Comparison of ENCODE assay signal across 25 cellular contexts in the genomic region with DNA sequence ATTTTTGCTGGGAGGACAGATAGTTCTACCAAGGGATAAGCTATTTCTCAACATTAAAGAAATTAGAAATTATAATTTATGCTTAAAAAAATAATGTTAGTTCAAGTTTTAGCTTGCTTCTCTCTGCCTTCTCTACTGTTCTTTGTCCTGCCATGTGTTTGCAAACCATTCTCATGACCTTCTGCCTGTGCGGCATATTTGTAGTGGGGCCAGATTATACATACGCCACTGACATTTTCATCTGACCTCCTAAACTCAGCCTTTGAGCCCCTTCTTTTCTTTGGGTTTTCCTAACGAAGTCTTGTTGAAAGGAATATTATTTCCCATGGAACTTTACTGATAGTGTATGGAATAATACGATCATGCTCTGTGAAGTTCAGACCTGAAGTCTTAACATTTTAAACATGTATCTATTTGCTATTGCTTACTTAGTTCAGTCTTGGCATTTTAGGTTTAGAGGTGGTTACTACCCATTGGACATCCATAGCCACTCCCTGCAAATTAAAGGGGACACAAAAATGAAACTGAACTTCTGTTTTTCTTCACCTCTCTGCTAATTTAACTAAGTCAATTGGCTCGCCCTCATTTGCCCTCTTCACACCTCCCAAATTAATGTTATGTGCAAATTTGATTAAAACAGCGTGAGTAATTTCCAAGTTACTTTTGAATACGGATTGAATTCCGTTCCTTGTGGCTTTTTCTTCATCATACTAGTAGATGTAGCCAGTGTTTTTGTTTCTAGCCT. TPM values are rescaled to one million over a fixed set of nuclear protein-coding genes. Genes with fewer than 3 reads are reported as not detected.
A peak's percentile ranks its signal among the peaks of the same experiment; 100 is the strongest.
DNase-seq lines count a peak whose midpoint lies in the region; ATAC-seq, FAIRE-seq and TF ChIP-seq lines count a peak whose summit lies in the region.
"Had no signal": no experiment of that assay in that cellular context is flagged by ENCODE, and none has a peak within 500 bp of the region (broad histone marks: within the 10 kb centered on the region; RNA-seq: fewer than 3 reads in every experiment).

No MANE protein-coding gene starts in this region.

- H2AFZ ChIP-seq in HepG2 (ENCODE audit: low read length), result no peak overlapping the region

- H3K79me2 ChIP-seq in HepG2 (ENCODE audit: insufficient read depth, low read length), result peaks cover 77% of the 10 kb centered on the region

- no peaks in the 10 kb centered on the region for H3K36me3 Mint-ChIP-seq in activated CD8-positive, alpha-beta T cell treated with anti-CD3 and anti-CD28 coated beads, Interleukin-2, amount 10 ng/mL, durations not matched to agents 7 days and 5 days (ENCODE audit: low read depth)
- H3K36me3 Mint-ChIP-seq in activated CD8-positive, alpha-beta T cell treated with anti-CD3 and anti-CD28 coated beads for 36 hours (ENCODE audit: low read depth), result no peaks in the 10 kb centered on the region
- H3K36me3 Mint-ChIP-seq: naive thymus-derived CD8-positive, alpha-beta T cell; T-cell had no signal

- H3K4me3 ChIP-seq in HepG2 (replicated peaks in 1 of 3; ENCODE audit: insufficient read depth in 1 of 3, low read depth in 2 of 3, low read length in 3 of 3) (peak overlapping the region; percentile 31 to 56 (median 35); a peak in 5 of 6 replicates), tibial nerve (no peak overlapping the region)
- H3K4me3 ChIP-seq: coronary artery, prostate gland, tibial artery had no signal

- CTCF ChIA-PET in activated CD8-positive, alpha-beta T cell treated with anti-CD3 and anti-CD28 coated beads, Interleukin-2, amount 10 ng/mL, durations not matched to agents 7 days and 5 days (lab: Charles Lee), result interaction anchor here (1.1 to 2.1 kb wide), 4 partner anchors 10 to 352 kb away, joined by 3 to 6 read pairs (median 4); no protein-coding TSS in a partner anchor
- CTCF ChIA-PET in activated CD8-positive, alpha-beta T cell treated with anti-CD3 and anti-CD28 coated beads for 36 hours (lab: Charles Lee), result interaction anchor here (0.6 to 0.8 kb wide), 4 partner anchors 12 to 150 kb away, joined by 3 to 4 read pairs (median 4); no protein-coding TSS in a partner anchor
- CTCF ChIA-PET in HepG2 (lab: Yijun Ruan, JAX; ENCODE audit: low intra/inter-chr PET ratio, low total read pairs), result no interaction called here

- H3K9ac ChIP-seq in HepG2 (ENCODE audit: insufficient read depth, low read depth, low read length), result peak overlapping the region; percentile 72

- H3K27me3 ChIP-seq in HepG2 (ENCODE audit: control insufficient read depth in 1 of 2, insufficient read depth in 2 of 2, low read length in 2 of 2), result no peaks in the 10 kb centered on the region
- no peaks in the 10 kb centered on the region for H3K27me3 ChIP-seq in tibial nerve
- H3K27me3 ChIP-seq: tibial artery had no signal

- peak overlapping the region; percentile 92 for H3K4me2 ChIP-seq in HepG2 (ENCODE audit: low read depth, low read length)

- intact Hi-C loops in activated CD8-positive, alpha-beta T cell treated with anti-CD3 and anti-CD28 coated beads for 36 hours (cut with micrococcal nuclease), result no loop called here
- intact Hi-C loops in HepG2 (cut with micrococcal nuclease; ENCODE audit: unreplicated experiment) (loop anchor here (1.0 to 2.0 kb wide), 2 partner anchors 15 to 32 kb away; partner anchors contain the start of gene LRRC8D), sciatic nerve (cut with DNase I) (no loop called here)

- H4K20me1 ChIP-seq in HepG2 (ENCODE audit: insufficient read depth, low read length), result peaks cover 5% of the 10 kb centered on the region; the same call in 1 of the 2 replicates

- H3K9me3 ChIP-seq in HepG2 (ENCODE audit: low read length) (no peaks in the 10 kb centered on the region), tibial nerve (no peaks in the 10 kb centered on the region)
- H3K9me3 ChIP-seq: prostate gland, tibial artery had no signal

- peaks cover 2% of the 10 kb centered on the region for H3K27me3 Mint-ChIP-seq in activated CD8-positive, alpha-beta T cell treated with anti-CD3 and anti-CD28 coated beads, Interleukin-2, amount 10 ng/mL, durations not matched to agents 7 days and 5 days (ENCODE audit: low read depth)
- no peaks in the 10 kb centered on the region for H3K27me3 Mint-ChIP-seq in activated CD8-positive, alpha-beta T cell treated with anti-CD3 and anti-CD28 coated beads for 36 hours
- H3K27me3 Mint-ChIP-seq: activated naive CD8-positive, alpha-beta T cell; activated T-helper 17 cell treated with anti-CD3 and anti-CD28 coated beads, Interleukin-2, amount 50 U/mL, for 72 hours; B cell; naive thymus-derived CD8-positive, alpha-beta T cell; T-cell had no signal

- H3K9me3 Mint-ChIP-seq in activated CD8-positive, alpha-beta T cell treated with anti-CD3 and anti-CD28 coated beads, Interleukin-2, amount 10 ng/mL, durations not matched to agents 7 days and 5 days (ENCODE audit: insufficient read depth), result no peaks in the 10 kb centered on the region
- no peaks in the 10 kb centered on the region for H3K9me3 Mint-ChIP-seq in activated CD8-positive, alpha-beta T cell treated with anti-CD3 and anti-CD28 coated beads for 36 hours
- H3K9me3 Mint-ChIP-seq: activated T-helper 17 cell treated with anti-CD3 and anti-CD28 coated beads, Interleukin-2, amount 50 U/mL, for 72 hours; naive thymus-derived CD8-positive, alpha-beta T cell; T-cell had no signal

- peak in 1 of 2 experiments; percentile 36; a peak in 1 of 4 replicates for TF ChIP-seq POLR2A in HepG2 (IDR thresholded peaks at IDR 0.05; ENCODE audit: insufficient read depth in 1 of 2, low read depth in 2 of 2, low read length in 2 of 2)
- no peak for TF ChIP-seq POLR2A in tibial nerve (IDR thresholded peaks at IDR 0.05)

- no peak for TF ChIP-seq CTCF in activated CD8-positive, alpha-beta T cell treated with anti-CD3 and anti-CD28 coated beads for 36 hours (IDR thresholded peaks at IDR 0.05)
- no peak for TF ChIP-seq CTCF in HepG2 (CRISPR knock-in tag; IDR thresholded peaks at IDR 0.05)
- no peak for TF ChIP-seq CTCF in tibial nerve (IDR thresholded peaks at IDR 0.05)

- POLR2A ChIA-PET in activated CD8-positive, alpha-beta T cell treated with anti-CD3 and anti-CD28 coated beads, Interleukin-2, amount 10 ng/mL, durations not matched to agents 7 days and 5 days (lab: Charles Lee), result interaction anchor here (0.7 to 1.5 kb wide), 2 partner anchors 16 to 56 kb away, joined by 3 read pairs; partner anchors contain the start of gene LRRC8D
- POLR2A ChIA-PET in activated CD8-positive, alpha-beta T cell treated with anti-CD3 and anti-CD28 coated beads for 36 hours (lab: Charles Lee), result no interaction called here
- POLR2A ChIA-PET in HepG2 (lab: Yijun Ruan, JAX), result interaction anchor here (0.7 to 6.2 kb wide), 4 partner anchors 9 to 107 kb away, joined by 3 to 115 read pairs (median 4); partner anchors contain the start of gene LRRC8D

- H3K4me3 Mint-ChIP-seq in activated CD8-positive, alpha-beta T cell treated with anti-CD3 and anti-CD28 coated beads, Interleukin-2, amount 10 ng/mL, durations not matched to agents 7 days and 5 days, result no peak overlapping the region
- H3K4me3 Mint-ChIP-seq in activated CD8-positive, alpha-beta T cell treated with anti-CD3 and anti-CD28 coated beads for 36 hours, result no peak overlapping the region
- H3K4me3 Mint-ChIP-seq: activated naive CD8-positive, alpha-beta T cell; activated T-helper 17 cell treated with anti-CD3 and anti-CD28 coated beads, Interleukin-2, amount 50 U/mL, for 72 hours; B cell; naive thymus-derived CD8-positive, alpha-beta T cell; T-cell had no signal

- no peak overlapping the region for H3K27ac Mint-ChIP-seq in activated CD8-positive, alpha-beta T cell treated with anti-CD3 and anti-CD28 coated beads, Interleukin-2, amount 10 ng/mL, durations not matched to agents 7 days and 5 days
- H3K27ac Mint-ChIP-seq in activated CD8-positive, alpha-beta T cell treated with anti-CD3 and anti-CD28 coated beads for 36 hours, result no peak overlapping the region
- H3K27ac Mint-ChIP-seq: activated naive CD8-positive, alpha-beta T cell; activated T-helper 17 cell treated with anti-CD3 and anti-CD28 coated beads, Interleukin-2, amount 50 U/mL, for 72 hours; B cell; naive thymus-derived CD8-positive, alpha-beta T cell; T-cell had no signal

- WGBS in HepG2 (ENCODE audit: low lambda C conversion rate), result 6% methylated on average over 8 of the region's 8 CpGs
- 48 to 49% methylated on average over 8 of the region's 8 CpGs for WGBS in tibial nerve, 2 donors

- no peak for TF ChIP-seq RAD21 in HepG2 (CRISPR knock-in tag; IDR thresholded peaks at IDR 0.05)

- no peak for ATAC-seq in activated CD8-positive, alpha-beta T cell treated with anti-CD3 and anti-CD28 coated beads, Interleukin-2, amount 10 ng/mL, durations not matched to agents 7 days and 5 days
- ATAC-seq in activated CD8-positive, alpha-beta T cell treated with anti-CD3 and anti-CD28 coated beads for 36 hours, result no peak
- ATAC-seq in HepG2 (peak; percentile 84), sciatic nerve (no peak)
- ATAC-seq: activated T-helper 17 cell treated with anti-CD3 and anti-CD28 coated beads, Interleukin-2, amount 50 U/mL, for 72 hours; HCT116; naive thymus-derived CD8-positive, alpha-beta T cell; T-cell had no signal

- H3K4me1 ChIP-seq in HepG2 (ENCODE audit: insufficient read depth, low read length) (peaks cover 100% of the 10 kb centered on the region), tibial nerve (peaks cover 0 to 80% (median 23%) of the 10 kb centered on the region in 4 donors)
- H3K4me1 ChIP-seq: prostate gland had no signal

- peak overlapping the region; percentile 87 for H3K27ac ChIP-seq in caudate nucleus (ENCODE audit: low read depth, low read length)
- peak overlapping the region; percentile 97 for H3K27ac ChIP-seq in HepG2 (ENCODE audit: extremely low read length, insufficient read depth, low read length)
- H3K27ac ChIP-seq in tibial nerve, result peak overlapping the region in 3 of 4 donors; percentile 52 to 85 (median 77)
- H3K27ac ChIP-seq: coronary artery, prostate gland, tibial artery had no signal

- DNase-seq in activated CD8-positive, alpha-beta T cell treated with anti-CD3 and anti-CD28 coated beads, Interleukin-2, amount 10 ng/mL, durations not matched to agents 7 days and 5 days, result peak; percentile 2
- DNase-seq in activated CD8-positive, alpha-beta T cell treated with anti-CD3 and anti-CD28 coated beads for 36 hours, result no peak
- DNase-seq in caudate nucleus (lab: John Stamatoyannopoulos, UW) (no peak), HepG2 (ENCODE audit: low spot score) (peak; percentile 88), tibial nerve (ENCODE audit: low spot score in 2 of 2) (no peak), sciatic nerve (ENCODE audit: low spot score) (no peak), DMS 273 treated with DMSO at 0.1 percent for 48 hours (lab: John Stamatoyannopoulos, UW) (no peak), dedifferentiated amniotic fluid mesenchymal stem cell (ENCODE audit: extremely low spot score) (no peak)
- DNase-seq: 8988T; activated CD4-positive, alpha-beta T cell treated with anti-CD3 and anti-CD28 coated beads for 4 hours; COR-L47; naive thymus-derived CD8-positive, alpha-beta T cell; NCI-H1417 treated with DMSO at 0.1 percent for 48 hours; NCI-H2171; SHP77 treated with DMSO at 0.1 percent for 48 hours; stimulated activated naive CD4-positive, alpha-beta T cell treated with Interleukin-2 at 50 U/mL for 16 hours; T-cell; tibial artery had no signal

- H3K36me3 ChIP-seq in HepG2 (replicated peaks in 1 of 2; ENCODE audit: control insufficient read depth in 1 of 2, insufficient read depth in 2 of 2, low read length in 2 of 2) (0 out of 5 replicates have a peak, but pooled peaks cover 0 to 2% of the 10 kb centered on the region in 2 experiments), tibial nerve (no peaks in the 10 kb centered on the region)
- H3K36me3 ChIP-seq: prostate gland, tibial artery had no signal

- FAIRE-seq in HepG2 (lab: Jason Lieb, UNC), result peak; percentile 84
- FAIRE-seq: small intestine had no signal

- H3K4me1 Mint-ChIP-seq in activated CD8-positive, alpha-beta T cell treated with anti-CD3 and anti-CD28 coated beads, Interleukin-2, amount 10 ng/mL, durations not matched to agents 7 days and 5 days (ENCODE audit: low read depth), result peaks cover 15% of the 10 kb centered on the region
- H3K4me1 Mint-ChIP-seq in activated CD8-positive, alpha-beta T cell treated with anti-CD3 and anti-CD28 coated beads for 36 hours (ENCODE audit: low read depth), result peaks cover 21% of the 10 kb centered on the region
- H3K4me1 Mint-ChIP-seq: activated T-helper 17 cell treated with anti-CD3 and anti-CD28 coated beads, Interleukin-2, amount 50 U/mL, for 72 hours had no signal

- no TSS peak for BruUV-seq in HepG2 (replicated peaks; lab: Mats Ljungman, UMichigan)

- TF ChIP-seq EP300 in HepG2 (IDR thresholded peaks at IDR 0.05; ENCODE audit: low read depth in 2 of 2, low read length in 2 of 2) (peak in 1 of 2 experiments; percentile 91; a peak in 2 of 4 replicates), HepG2 (CRISPR knock-in tag; IDR thresholded peaks at IDR 0.05; ENCODE audit: borderline replicate concordance) (no peak; the same call in 1 of the 2 replicates), tibial nerve (IDR thresholded peaks at IDR 0.05) (peak in 1 of 2 donors; percentile 39)

- in situ Hi-C loops in HepG2 (cut with HindIII; ENCODE audit: extremely low pct_ligation_motif_present, low pct_unique_long_range_greater_than_20kb), result no loop called here

RNA-seq across cellular contexts. Expression of gene LRRC8D, which starts 15.6 kb away (rescaled TPM):
- 10 to 100 TPM; 23.9 to 25.7 TPM for total RNA-seq in activated CD8-positive, alpha-beta T cell treated with anti-CD3 and anti-CD28 coated beads, Interleukin-2, amount 10 ng/mL, durations not matched to agents 7 days and 5 days
- 10 to 100 TPM; 26.3 to 27.5 TPM for total RNA-seq in activated CD8-positive, alpha-beta T cell treated with anti-CD3 and anti-CD28 coated beads for 36 hours
- total RNA-seq in HepG2 (2016; rRNA removed; fragmentation: Illumina TruSeq; extraction: Trizol) (44.6 and 45.5 TPM in 2 replicates), tibial nerve (10 to 100 TPM; 11.1 to 19.0 (median 15.3) TPM), sciatic nerve (24.2 TPM)
- total RNA-seq in HepG2 (2016; cell fraction: cytosol; rRNA removed; fragmentation: Illumina TruSeq; extraction: Trizol; ENCODE audit: low read depth), result 8.5 and 9.3 TPM in 2 replicates
- total RNA-seq in HepG2 (2016; cell fraction: insoluble cytoplasmic fraction; rRNA removed; fragmentation: Illumina TruSeq; extraction: Trizol), result 43.8 and 46.2 TPM in 2 replicates
- 33.3 and 37.9 TPM in 2 replicates for total RNA-seq in HepG2 (2016; cell fraction: membrane; rRNA removed; fragmentation: Illumina TruSeq; extraction: Trizol)
- 43.7 and 45.6 TPM in 2 replicates for total RNA-seq in HepG2 (2016; cell fraction: nucleus; rRNA removed; fragmentation: Illumina TruSeq; extraction: Trizol)
- polyA plus RNA-seq in HepG2 (2011; rRNA removed), result 29.9 and 30.0 TPM in 2 replicates
- 27.1 and 30.0 TPM in 2 replicates for polyA plus RNA-seq in HepG2 (2011; cell fraction: cytosol; rRNA removed)
- polyA plus RNA-seq in HepG2 (2011; cell fraction: nucleus; rRNA removed), result 29.5 and 30.7 TPM in 2 replicates
- polyA plus RNA-seq in HepG2 (2012), result 26.8 and 28.6 TPM in 2 replicates
- 5.8 and 5.9 TPM in 2 replicates for polyA plus RNA-seq in HepG2 (2016; cell fraction: cytosol; fragmentation: Illumina TruSeq; extraction: Trizol; ENCODE audit: low read depth)
- 47.0 and 48.7 TPM in 2 replicates for polyA plus RNA-seq in HepG2 (2016; cell fraction: insoluble cytoplasmic fraction; fragmentation: Illumina TruSeq; extraction: Trizol; ENCODE audit: low read depth)
- polyA plus RNA-seq in HepG2 (2016; cell fraction: membrane; fragmentation: Illumina TruSeq; extraction: Trizol; ENCODE audit: low read depth), result 20.5 and 21.4 TPM in 2 replicates
- polyA plus RNA-seq in HepG2 (2016; cell fraction: nucleus; fragmentation: Illumina TruSeq; extraction: Trizol; ENCODE audit: insufficient read depth, low read depth), result 53.9 and 57.1 TPM in 2 replicates
- 65.8 and 107 TPM in 2 replicates for polyA minus RNA-seq in HepG2 (2011; rRNA and poly(A)+ RNA removed; ENCODE audit: low replicate concordance)
- 26.6 and 33.6 TPM in 2 replicates for polyA minus RNA-seq in HepG2 (2011; cell fraction: cytosol; rRNA and poly(A)+ RNA removed)
- 44.2 and 52.0 TPM in 2 replicates for polyA minus RNA-seq in HepG2 (2011; cell fraction: nucleus; rRNA and poly(A)+ RNA removed)

Comparison
In these comparisons a context has a peak if more than half of its experiments do, and no peak if none do; other contexts are left out.
1. DNase-seq: peak in activated CD8-positive, alpha-beta T cell treated with anti-CD3 and anti-CD28 coated beads, Interleukin-2, amount 10 ng/mL, durations not matched to agents 7 days and 5 days (single experiment) and HepG2 (single experiment); none in activated CD8-positive, alpha-beta T cell treated with anti-CD3 and anti-CD28 coated beads for 36 hours (single experiment), caudate nucleus (0 of 61), tibial nerve (0 of 2), sciatic nerve (single experiment), DMS 273 treated with DMSO at 0.1 percent for 48 hours (single experiment) and dedifferentiated amniotic fluid mesenchymal stem cell (single experiment).
2. H3K4me3 ChIP-seq: peak in HepG2 (3 of 3); none in tibial nerve (0 of 4).
3. Peak in every context shown above with its lines, with median percentiles within 50 percentile points of each other: H3K27ac ChIP-seq.